8 cellular contexts compared by ENCODE assay signal in the genomic region with DNA sequence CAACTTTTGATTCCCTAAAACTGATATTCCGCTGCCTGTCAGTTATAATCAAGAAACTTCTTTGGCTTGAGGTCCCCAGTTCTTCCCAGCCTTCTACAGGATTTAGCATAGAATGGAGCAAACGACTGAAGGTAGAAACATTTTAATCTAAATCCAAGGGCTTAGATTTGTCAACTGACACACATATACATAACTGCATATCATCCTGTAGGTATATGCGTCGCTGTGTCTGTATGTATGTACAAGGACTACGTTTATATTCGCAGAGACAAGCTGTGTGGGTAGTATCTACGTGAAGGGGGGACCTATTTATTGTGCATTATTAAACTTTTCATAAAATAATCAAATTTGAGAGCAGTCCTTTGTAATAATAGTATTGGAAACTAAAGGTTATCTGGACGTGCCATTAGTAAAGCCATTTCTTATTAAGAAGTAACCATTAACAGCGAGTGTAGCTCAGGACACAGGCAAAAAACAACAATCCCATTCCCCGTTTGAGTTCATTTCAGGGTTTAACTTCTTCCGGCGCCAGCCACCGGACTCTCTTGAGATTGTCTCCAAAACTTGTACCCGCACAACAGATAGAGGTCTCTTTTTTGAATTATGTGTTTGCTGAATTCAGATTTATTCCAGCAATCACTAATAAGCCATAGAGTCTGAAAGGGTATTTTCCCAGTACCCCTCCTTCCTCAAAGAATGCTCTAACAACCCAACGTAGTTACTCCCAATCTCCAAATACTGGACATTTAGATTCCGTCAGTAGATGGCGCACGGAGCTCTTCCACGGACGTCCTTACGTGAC. TPM values are rescaled to one million over a fixed set of nuclear protein-coding genes. Genes with fewer than 3 reads are reported as not detected.
DNase-seq lines count a peak whose midpoint lies in the region; ATAC-seq and TF ChIP-seq lines count a peak whose summit lies in the region.

No MANE protein-coding gene starts in this region.

- H3K27me3 ChIP-seq in Peyer's patch = no peaks in the 10 kb centered on the region
- H3K27me3 ChIP-seq in hepatocyte = no peaks in the 10 kb centered on the region

- peaks cover 23% of the 10 kb centered on the region for H3K79me2 ChIP-seq in hepatocyte

- H3K9me3 Mint-ChIP-seq in IgD-negative memory B cell = peaks cover 0 to 2% (median 0%) of the 10 kb centered on the region in 3 donors

- H3K9me2 ChIP-seq in hepatocyte (replicated peaks; ENCODE audit: insufficient read depth) = no peaks in the 10 kb centered on the region

- H3K27ac ChIP-seq in Peyer's patch (peak overlapping the region in 1 of 4 donors; percentile 6), hepatocyte (no peak overlapping the region)

- H3K4me3 ChIP-seq in Peyer's patch (peak overlapping the region; percentile 69 to 98 (median 82)), astrocyte of the cerebellum (ENCODE audit: low read depth, low read length) (peak overlapping the region; percentile 76), hepatocyte (peak overlapping the region; percentile 19)

- 10% methylated on average over 21 of the region's 21 CpGs for WGBS in hepatocyte (ENCODE audit: low lambda C conversion rate, missing lambda C conversion rate)

- peak overlapping the region; percentile 23 to 86 (median 83) for H3K27ac Mint-ChIP-seq in IgD-negative memory B cell

- H3K4me1 ChIP-seq in Peyer's patch = peaks cover 0 to 14% (median 6%) of the 10 kb centered on the region in 4 donors
- H3K4me1 ChIP-seq in hepatocyte (ENCODE audit: insufficient read depth) = peaks cover 7% of the 10 kb centered on the region

- peaks cover 14 to 27% (median 22%) of the 10 kb centered on the region in 3 donors for H3K4me1 Mint-ChIP-seq in IgD-negative memory B cell

- ATAC-seq in GM18909 (IDR thresholded peaks at IDR 0.05; ENCODE audit: poor library complexity, unreplicated experiment) (peak; percentile 27), HG02571 (IDR thresholded peaks at IDR 0.05; ENCODE audit: unreplicated experiment) (no peak)

- in situ Hi-C loops in astrocyte of the cerebellum (cut with HindIII; ENCODE audit: low sequenced_read_pairs) = loop anchor here (5.0 kb wide), 1 partner anchor 318 kb away; no protein-coding TSS in a partner anchor

- H3K36me3 Mint-ChIP-seq in IgD-negative memory B cell = no peaks in the 10 kb centered on the region

- H3K4me2 ChIP-seq in hepatocyte = peak overlapping the region; percentile 96

- H2AFZ ChIP-seq in hepatocyte = peak overlapping the region; percentile 89

- TF ChIP-seq CTCF in Peyer's patch (IDR thresholded peaks at IDR 0.05) = peak; percentile 23 to 81 (median 76)
- peak; percentile 82 for TF ChIP-seq CTCF in astrocyte of the cerebellum (IDR thresholded peaks at IDR 0.05; ENCODE audit: low read depth, low read length, missing control alignments)
- peak; percentile 96 for TF ChIP-seq CTCF in hepatocyte (IDR thresholded peaks at IDR 0.05; ENCODE audit: poor library complexity)

- H4K20me1 ChIP-seq in hepatocyte (ENCODE audit: insufficient read depth, poor library complexity, severe bottlenecking) = no peaks in the 10 kb centered on the region

- H3K27me3 Mint-ChIP-seq in IgD-negative memory B cell = peaks cover 36% of the 10 kb centered on the region

- no peaks in the 10 kb centered on the region for H3K9me3 ChIP-seq in Peyer's patch
- no peaks in the 10 kb centered on the region for H3K9me3 ChIP-seq in hepatocyte (ENCODE audit: low read depth)

- TF ChIP-seq POLR2A in Peyer's patch (IDR thresholded peaks at IDR 0.05) = no peak

- H3K36me3 ChIP-seq in Peyer's patch (no peaks in the 10 kb centered on the region), hepatocyte (replicated peaks; ENCODE audit: insufficient read depth, low read depth) (no peaks in the 10 kb centered on the region)

- peak in 8 of 14 donors; percentile 4 to 39 (median 18) for DNase-seq in C1 segment of cervical spinal cord (lab: John Stamatoyannopoulos, UW)
- peak in 2 of 3 donors; percentile 39 to 79 for DNase-seq in Peyer's patch
- peak; percentile 68 for DNase-seq in astrocyte of the cerebellum (ENCODE audit: low read depth)
- peak; percentile 84 for DNase-seq in hepatocyte (ENCODE audit: low spot score)
- peak; percentile 77 for DNase-seq in retina

- peak overlapping the region; percentile 91 to 97 (median 94) for H3K4me3 Mint-ChIP-seq in IgD-negative memory B cell

RNA-seq across cellular contexts. Expression of gene MLLT3, which starts 2.1 kb away (rescaled TPM):
- polyA plus RNA-seq in IgD-negative memory B cell (3.2 TPM), hepatocyte (13.6 and 13.7 TPM in 2 replicates)
- total RNA-seq in Peyer's patch (10 to 100 TPM; 15.1 to 30.5 (median 18.4) TPM), hepatocyte (38.3 and 39.2 TPM in 2 replicates)

RNA-seq across cellular contexts. Expression of gene FOCAD, which starts 59.7 kb away (rescaled TPM):
- polyA plus RNA-seq in IgD-negative memory B cell (5.3 TPM), hepatocyte (16.6 and 21.7 TPM in 2 replicates)
- total RNA-seq in Peyer's patch (10 to 100 TPM; 19.4 to 42.1 (median 28.7) TPM), hepatocyte (54.1 and 55.6 TPM in 2 replicates)

Comparison
In these comparisons a context has a peak if more than half of its experiments do, and no peak if none do; other contexts are left out.
1. DNase-seq: peak in every context shown above with its lines; median percentile 84 in hepatocyte; 77 in retina; 68 in astrocyte of the cerebellum; 59 in Peyer's patch; 18 in C1 segment of cervical spinal cord.
2. H3K4me3 ChIP-seq: peak in every context shown above with its lines; median percentile 82 in Peyer's patch; 76 in astrocyte of the cerebellum; 19 in hepatocyte.